Comparison of ENCODE assay signal across 1 cellular context in genomic region chr6:146857960-146858308, GRCh38.
TF ChIP-seq lines count a peak whose summit lies in the region.

No MANE protein-coding gene starts in this region.

TF ChIP-seq in GM12878, 131 proteins besides CTCF, POLR2A, EP300 and RAD21 (continued from another document):
- TF ChIP-seq RB1 (IDR thresholded peaks at IDR 0.05; ENCODE audit: borderline replicate concordance) (no peak), POLR2AphosphoS2 (IDR thresholded peaks at IDR 0.05; ENCODE audit: low read depth, low read length) (no peak), ZBED1 (IDR thresholded peaks at IDR 0.05; ENCODE audit: borderline replicate concordance) (no peak), TBL1XR1 (IDR thresholded peaks at IDR 0.05; ENCODE audit: low read depth, low read length) (no peak), CEBPB (IDR thresholded peaks at IDR 0.05; ENCODE audit: borderline replicate concordance in 1 of 2, low read depth in 2 of 2, low read length in 2 of 2) (no peak; a peak in 1 of 4 replicates), BACH1 (IDR thresholded peaks at IDR 0.05; ENCODE audit: borderline replicate concordance) (no peak), CHD2 (IDR thresholded peaks at IDR 0.05; ENCODE audit: borderline replicate concordance, low read depth, low read length) (no peak), ZNF622 (IDR thresholded peaks at IDR 0.05) (no peak), HDAC6 (IDR thresholded peaks at IDR 0.05; ENCODE audit: unreplicated experiment) (no peak), KAT2A (conservative IDR thresholded peaks at IDR 0.05; ENCODE audit: control insufficient read depth, low read depth, low read length) (no peak), MXI1 (IDR thresholded peaks at IDR 0.05; ENCODE audit: low read depth, low read length) (no peak), SREBF2 (IDR thresholded peaks at IDR 0.05; ENCODE audit: low read length) (no peak), NFYA (IDR thresholded peaks at IDR 0.05; ENCODE audit: borderline replicate concordance, low read depth, low read length) (no peak), BHLHE40 (IDR thresholded peaks at IDR 0.05; ENCODE audit: borderline replicate concordance in 1 of 2, low read depth in 2 of 2, low read length in 1 of 2) (no peak)
